8 cellular contexts compared by ENCODE assay signal in the genomic region with DNA sequence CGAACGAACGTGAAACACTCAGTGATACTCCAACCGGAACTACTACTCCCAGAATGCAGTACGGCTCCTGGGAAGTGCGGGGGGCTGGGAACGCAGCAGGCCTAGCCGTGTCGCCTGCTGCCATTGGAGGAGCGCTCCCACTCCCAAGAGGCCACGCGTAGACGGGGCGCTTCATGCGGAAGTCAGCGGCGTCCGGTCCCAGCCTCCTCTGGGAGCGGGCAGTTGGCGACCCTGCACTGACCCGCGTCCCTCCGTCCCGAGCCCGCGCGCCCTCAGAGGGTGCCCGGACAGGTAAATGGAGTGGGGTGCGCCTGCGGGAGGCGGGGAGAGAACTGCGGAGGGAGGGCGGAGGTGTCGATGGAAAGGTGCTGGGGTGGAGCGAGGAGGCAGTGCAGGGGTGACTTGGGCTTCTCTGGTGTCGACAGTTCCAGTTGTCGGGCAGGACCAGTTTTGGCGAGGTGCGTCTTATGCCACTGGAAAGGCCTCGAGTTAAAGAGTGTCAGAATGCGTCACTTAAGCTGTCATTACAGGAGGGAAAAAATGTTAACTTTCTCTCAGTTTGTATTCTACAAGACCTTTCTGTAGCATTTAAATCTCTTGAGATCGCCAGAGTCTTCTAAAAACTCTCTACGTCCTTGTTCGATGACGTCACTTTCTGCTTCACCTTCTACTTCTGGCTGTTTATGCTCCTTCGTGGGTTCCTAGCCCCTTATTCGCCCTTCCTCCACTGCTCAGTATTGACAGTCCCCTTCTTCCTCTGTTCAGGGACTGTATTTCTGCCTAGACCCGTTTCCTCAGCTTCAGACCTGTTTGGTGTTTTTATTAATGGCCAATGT. TPM values are rescaled to one million over a fixed set of nuclear protein-coding genes. Genes with fewer than 3 reads are reported as not detected.
DNase-seq lines count a peak whose midpoint lies in the region; ATAC-seq and TF ChIP-seq lines count a peak whose summit lies in the region.

Gene VAMP7, plus strand, starts transcription at position 188 of the 836 bp plus-strand sequence. CDS start 8,122 bp downstream, outside the sequence.

- H3K18ac ChIP-seq in neuronal stem cell (ENCODE audit: low read length), result no peak within 1 kb of the TSS

- H3K4ac ChIP-seq in neuronal stem cell (ENCODE audit: low read length), result no peak within 1 kb of the TSS

- no peaks in the 10 kb centered on the region for H3K9me2 ChIP-seq in MM.1S (replicated peaks; ENCODE audit: insufficient read depth, low read length)

- peaks cover 24% of the 10 kb centered on the region for H3K79me2 ChIP-seq in MM.1S (ENCODE audit: low read length)

- no peak within 1 kb of the TSS for H3K14ac ChIP-seq in neuronal stem cell (ENCODE audit: low read length)

- no peaks in the 10 kb centered on the region for H4K20me1 ChIP-seq in MM.1S (ENCODE audit: insufficient read depth, low read length)

- DNase-seq in GDM1 (lab: John Stamatoyannopoulos, UW) (peak; percentile 74), HCEC 1CT (peak; percentile 84), MM.1S (peak; percentile 88), SIG-M5 treated with dmso at 0.1 percent for 504 hours (lab: John Stamatoyannopoulos, UW; ENCODE audit: unreplicated experiment) (peak; percentile 87), activated gamma-delta T cell treated with Interleukin-2 at 50 U/mL for 16 hours (peak; percentile 71), foreskin keratinocyte (peak; percentile 59 to 74), neuronal stem cell (ENCODE audit: low spot score) (peak; percentile 67)

- H4K91ac ChIP-seq in neuronal stem cell (ENCODE audit: low read depth, low read length, poor library complexity), result no peak within 1 kb of the TSS

- no peaks in the 10 kb centered on the region for H3K79me1 ChIP-seq in neuronal stem cell (ENCODE audit: low read depth, low read length)

- H3K9ac ChIP-seq in MM.1S (ENCODE audit: low read length), result peak within 1 kb of the TSS; percentile 58; the same call in 1 of the 2 replicates
- H3K9ac ChIP-seq in neuronal stem cell (ENCODE audit: low read depth, low read length, poor library complexity), result peak within 1 kb of the TSS; percentile 79
- H3K9ac ChIP-seq in subcutaneous abdominal adipose tissue (ENCODE audit: low read length in 5 of 5), result peak within 1 kb of the TSS; percentile 58 to 79 (median 77)

- no peak within 1 kb of the TSS for H2BK12ac ChIP-seq in neuronal stem cell (ENCODE audit: low read length)

- H2BK120ac ChIP-seq in neuronal stem cell (ENCODE audit: low read depth, low read length), result no peak within 1 kb of the TSS

- no peak within 1 kb of the TSS for H2AK5ac ChIP-seq in neuronal stem cell (ENCODE audit: low read depth, low read length)

- H3F3A ChIP-seq in MM.1S (ENCODE audit: insufficient read depth, low read length), result peaks cover 6% of the 10 kb centered on the region; the same call in 1 of the 2 replicates

- peak within 1 kb of the TSS; percentile 49 for H3K4me2 ChIP-seq in MM.1S (ENCODE audit: low read depth, low read length)
- peak within 1 kb of the TSS; percentile 57 for H3K4me2 ChIP-seq in neuronal stem cell (ENCODE audit: insufficient read depth, low read length, poor library complexity, severe bottlenecking)

- H3K23ac ChIP-seq in neuronal stem cell (ENCODE audit: low read depth, low read length, poor library complexity), result peak within 1 kb of the TSS; percentile 26

- no peak within 1 kb of the TSS for H3K27ac ChIP-seq in MM.1S (ENCODE audit: low read length)
- peak within 1 kb of the TSS; percentile 74 for H3K27ac ChIP-seq in foreskin keratinocyte
- H3K27ac ChIP-seq in neuronal stem cell (replicated peaks; ENCODE audit: low read length), result no peak within 1 kb of the TSS
- H3K27ac ChIP-seq in subcutaneous abdominal adipose tissue (ENCODE audit: low read depth, low read length), result peak within 1 kb of the TSS; percentile 18

- WGBS in neuronal stem cell (ENCODE audit: extremely low coverage in 2 of 2, insufficient read length in 2 of 2, insufficient replicate concordance in 1 of 2), 2 donors, result no CpG with 5 or more reads among the region's 48 CpGs

- no peaks in the 10 kb centered on the region for H3K27me3 ChIP-seq in MM.1S (replicated peaks; ENCODE audit: insufficient read depth, low read length)
- peaks cover 4% of the 10 kb centered on the region for H3K27me3 ChIP-seq in foreskin keratinocyte
- H3K27me3 ChIP-seq in neuronal stem cell (ENCODE audit: control insufficient read depth in 3 of 3, insufficient read depth in 3 of 3, low read depth in 1 of 3, low read length in 3 of 3), result peaks cover 0 to 3% (median 0%) of the 10 kb centered on the region in 3 experiments
- no peaks in the 10 kb centered on the region for H3K27me3 ChIP-seq in subcutaneous abdominal adipose tissue (ENCODE audit: control insufficient read depth in 5 of 5, insufficient read depth in 4 of 5, low read length in 5 of 5)

- H3K36me3 ChIP-seq in MM.1S (replicated peaks; ENCODE audit: insufficient read depth, low read length), result no peaks in the 10 kb centered on the region
- no peaks in the 10 kb centered on the region for H3K36me3 ChIP-seq in neuronal stem cell (replicated peaks in 1 of 2; ENCODE audit: control insufficient read depth in 2 of 2, insufficient read depth in 2 of 2, low read length in 2 of 2)
- no peaks in the 10 kb centered on the region for H3K36me3 ChIP-seq in subcutaneous abdominal adipose tissue (ENCODE audit: control insufficient read depth in 5 of 5, insufficient read depth in 5 of 5, low read length in 5 of 5)

- H2BK15ac ChIP-seq in neuronal stem cell (ENCODE audit: low read length), result no peak within 1 kb of the TSS

- TF ChIP-seq CTCF in MM.1S (IDR thresholded peaks at IDR 0.05; ENCODE audit: low read length) (no peak), foreskin keratinocyte (conservative IDR thresholded peaks at IDR 0.05) (no peak)

- peak within 1 kb of the TSS; percentile 62 for H2AFZ ChIP-seq in MM.1S (ENCODE audit: low read length)
- H2AFZ ChIP-seq in neuronal stem cell (ENCODE audit: low read length), result peak within 1 kb of the TSS; percentile 85

- peak; percentile 99 for ATAC-seq in foreskin keratinocyte

- H2BK5ac ChIP-seq in neuronal stem cell (ENCODE audit: low read length), result no peak within 1 kb of the TSS

- H3K4me1 ChIP-seq in MM.1S (ENCODE audit: low read length) (no peaks in the 10 kb centered on the region; the same call in 1 of the 2 replicates), foreskin keratinocyte (peaks cover 5% of the 10 kb centered on the region), neuronal stem cell (ENCODE audit: control insufficient read depth in 2 of 2, insufficient read depth in 1 of 2, low read depth in 1 of 2, low read length in 2 of 2) (no peaks in the 10 kb centered on the region), subcutaneous abdominal adipose tissue (ENCODE audit: control insufficient read depth in 5 of 5, insufficient read depth in 5 of 5, low read length in 5 of 5) (peaks cover 0 to 14% (median 9%) of the 10 kb centered on the region in 5 donors)

- H4K8ac ChIP-seq in neuronal stem cell (ENCODE audit: low read depth, low read length), result no peak within 1 kb of the TSS

- peak within 1 kb of the TSS; percentile 73 for H3K4me3 ChIP-seq in MM.1S (ENCODE audit: low read length)
- H3K4me3 ChIP-seq in neuronal stem cell (ENCODE audit: low read length in 2 of 2), result peak within 1 kb of the TSS; percentile 68 to 98
- H3K4me3 ChIP-seq in subcutaneous abdominal adipose tissue (ENCODE audit: low read depth in 1 of 5, low read length in 5 of 5), result peak within 1 kb of the TSS; percentile 73 to 90 (median 82)

- no peaks in the 10 kb centered on the region for H3K9me3 ChIP-seq in MM.1S (replicated peaks; ENCODE audit: insufficient read depth, low read length)
- peaks cover 0 to 5% of the 10 kb centered on the region in 2 donors for H3K9me3 ChIP-seq in neuronal stem cell (replicated peaks in 1 of 2; ENCODE audit: control insufficient read depth in 2 of 2, insufficient read depth in 1 of 2, low read depth in 1 of 2, low read length in 2 of 2)
- H3K9me3 ChIP-seq in subcutaneous abdominal adipose tissue (ENCODE audit: control insufficient read depth in 5 of 5, low read length in 5 of 5), result peaks cover 0 to 5% (median 0%) of the 10 kb centered on the region in 5 donors

RNA-seq across cellular contexts. Expression of gene VAMP7, which starts in this region (rescaled TPM):
- total RNA-seq in foreskin keratinocyte, result 32.1 and 32.3 TPM in 2 replicates
- 15.7 and 17.9 TPM in 2 replicates for polyA plus RNA-seq in foreskin keratinocyte
- 22.5 TPM for polyA plus RNA-seq in neuronal stem cell (2013, experiment 1 of 2)
- polyA plus RNA-seq in neuronal stem cell (2013, experiment 2 of 2), result 21.7 TPM

Comparison
In these comparisons a context has a peak if more than half of its experiments do, and no peak if none do; other contexts are left out.
1. H3K27ac ChIP-seq: peak in foreskin keratinocyte (single experiment) and subcutaneous abdominal adipose tissue (single experiment); none in MM.1S (single experiment) and neuronal stem cell (single experiment).
2. Peak in every context shown above with its lines, with median percentiles within 50 percentile points of each other: DNase-seq, H3K4me3 ChIP-seq and H3K9ac ChIP-seq.